In the genomic region with DNA sequence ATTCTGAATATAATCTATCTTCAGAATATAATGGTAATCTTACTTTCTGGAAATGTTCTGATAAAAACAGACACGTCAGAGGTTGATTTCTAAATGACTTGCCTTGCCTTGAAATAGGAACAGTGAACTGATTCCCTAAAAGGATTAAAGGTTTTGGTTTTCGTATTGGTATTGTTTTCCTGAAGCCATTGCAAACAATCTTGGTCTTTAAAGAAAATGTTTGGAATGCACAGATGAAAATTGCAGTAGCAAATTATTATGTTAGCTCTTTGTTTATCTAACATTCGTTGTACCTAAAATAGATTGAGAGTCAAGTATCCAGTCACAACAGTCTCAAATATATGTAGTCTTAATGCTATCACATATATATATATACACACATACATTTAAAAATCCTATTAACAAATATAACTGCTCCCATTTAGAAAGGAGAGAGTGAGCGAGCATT, we compare ENCODE assay signal across 9 cellular contexts. TPM values are rescaled to one million over a fixed set of nuclear protein-coding genes. Genes with fewer than 3 reads are reported as not detected.
A peak's percentile ranks its signal among the peaks of the same experiment; 100 is the strongest.
DNase-seq lines count a peak whose midpoint lies in the region; ATAC-seq, FAIRE-seq and TF ChIP-seq lines count a peak whose summit lies in the region.
"Had no signal": no experiment of that assay in that cellular context is flagged by ENCODE, and none has a peak within 500 bp of the region (broad histone marks: within the 10 kb centered on the region; RNA-seq: fewer than 3 reads in every experiment).

No MANE protein-coding gene starts in this region.

- H3K36me3 ChIP-seq in heart right ventricle (peaks cover 0 to 34% (median 0%) of the 10 kb centered on the region in 9 donors), bronchial epithelial cell (ENCODE audit: control insufficient read depth, insufficient read depth, low read length) (peaks cover 1% of the 10 kb centered on the region), mesodermal cell (ENCODE audit: control insufficient read depth, insufficient read depth, low read length) (peaks cover 7% of the 10 kb centered on the region), uterus (no peaks in the 10 kb centered on the region)

- FAIRE-seq in bronchial epithelial cell (lab: Jason Lieb, UNC): no peak

- intact Hi-C loops in heart right ventricle (cut with DNase I): loop anchor here in 9 of 10 donors (2.0 to 10.0 kb wide), 9 partner anchors 68 to 350 kb away; partner anchors contain the start of genes RB1 (in 5 of the 9) and MED4 (in 4 of the 9)
- intact Hi-C loops in left ventricle myocardium superior (cut with micrococcal nuclease): loop anchor here (10.0 kb wide), 1 partner anchor 120 kb away; no protein-coding TSS in a partner anchor
- intact Hi-C loops in uterus (cut with DNase I; ENCODE audit: low total_unique reads): loop anchor here (10.0 kb wide), 1 partner anchor 70 kb away; the partner anchor contains the start of gene RB1

- peak overlapping the region; percentile 98 to 100 (median 100) for H3K27ac ChIP-seq in heart right ventricle
- peak overlapping the region; percentile 83 for H3K27ac ChIP-seq in mesodermal cell (ENCODE audit: low read depth, low read length, severe bottlenecking)
- H3K27ac ChIP-seq in uterus: peak overlapping the region; percentile 99 to 100

- H3K4me1 ChIP-seq in heart right ventricle: peaks cover 5 to 69% (median 56%) of the 10 kb centered on the region in 9 donors
- H3K4me1 ChIP-seq in mesodermal cell (ENCODE audit: control insufficient read depth, insufficient read depth, low read length, poor library complexity, severe bottlenecking): peaks cover 13% of the 10 kb centered on the region
- H3K4me1 ChIP-seq in uterus: peaks cover 0 to 6% of the 10 kb centered on the region in 2 donors

- H3K4me3 ChIP-seq in heart right ventricle (peak overlapping the region; percentile 86 to 100 (median 97)), bronchial epithelial cell (ENCODE audit: low read depth, low read length) (peak overlapping the region; percentile 79), mesodermal cell (ENCODE audit: extremely low read depth, insufficient read depth, low read length, poor library complexity, severe bottlenecking) (peak overlapping the region; percentile 86), uterus (peak overlapping the region; percentile 96 to 98)

- H3K27me3 ChIP-seq in heart right ventricle: no peaks in the 10 kb centered on the region
- no peaks in the 10 kb centered on the region for H3K27me3 ChIP-seq in bronchial epithelial cell (ENCODE audit: control insufficient read depth, insufficient read depth, low read length)
- H3K27me3 ChIP-seq in uterus: no peaks in the 10 kb centered on the region

- H3K9me3 ChIP-seq in heart right ventricle (no peaks in the 10 kb centered on the region), mesodermal cell (ENCODE audit: control insufficient read depth, low read length) (no peaks in the 10 kb centered on the region), uterus (no peaks in the 10 kb centered on the region)

- no peak for TF ChIP-seq CTCF in heart right ventricle (IDR thresholded peaks at IDR 0.05)
- no peak for TF ChIP-seq CTCF in bronchial epithelial cell (IDR thresholded peaks at IDR 0.05; ENCODE audit: insufficient read depth, low read length, severe bottlenecking)
- TF ChIP-seq CTCF in uterus (IDR thresholded peaks at IDR 0.05): no peak

- 1% methylated on average over 4 of the region's 4 CpGs for WGBS in heart right ventricle, 2 donors
- 62 to 65% methylated on average over 2 of the region's 4 CpGs for WGBS in mesodermal cell (ENCODE audit: insufficient coverage in 2 of 2), 2 experiments

- ATAC-seq in heart right ventricle (no peak), left ventricle myocardium superior (no peak), GM21528 (IDR thresholded peaks at IDR 0.05; ENCODE audit: low FRiP score, unreplicated experiment) (no peak), GM19467 (IDR thresholded peaks at IDR 0.05; ENCODE audit: unreplicated experiment) (no peak), GM18498 (IDR thresholded peaks at IDR 0.05; ENCODE audit: unreplicated experiment) (no peak)

- no peak for TF ChIP-seq POLR2A in uterus (IDR thresholded peaks at IDR 0.05)

- DNase-seq in heart right ventricle: no peak
- DNase-seq in left ventricle myocardium superior: no peak
- peak; percentile 40 for DNase-seq in bronchial epithelial cell (ENCODE audit: low read depth)
- DNase-seq in uterus: no peak
- DNase-seq: T1000 had no signal

RNA-seq across cellular contexts. Expression of gene ITM2B, which starts 1.7 kb away (rescaled TPM):
- total RNA-seq in heart right ventricle: 100 to 1,000 TPM; 434 to 636 (median 511) TPM
- polyA plus RNA-seq in heart right ventricle: 100 to 1,000 TPM; 272 to 343 TPM
- total RNA-seq in left ventricle myocardium superior: 519 TPM
- 57.4 and 132 TPM in 2 replicates for total RNA-seq in bronchial epithelial cell
- polyA plus RNA-seq in mesodermal cell (2013, experiment 1 of 2): 508 TPM
- 507 TPM for polyA plus RNA-seq in mesodermal cell (2013, experiment 2 of 2)
- total RNA-seq in uterus: 100 to 1,000 TPM; 326 to 725 (median 565) TPM
